In the genomic region with DNA sequence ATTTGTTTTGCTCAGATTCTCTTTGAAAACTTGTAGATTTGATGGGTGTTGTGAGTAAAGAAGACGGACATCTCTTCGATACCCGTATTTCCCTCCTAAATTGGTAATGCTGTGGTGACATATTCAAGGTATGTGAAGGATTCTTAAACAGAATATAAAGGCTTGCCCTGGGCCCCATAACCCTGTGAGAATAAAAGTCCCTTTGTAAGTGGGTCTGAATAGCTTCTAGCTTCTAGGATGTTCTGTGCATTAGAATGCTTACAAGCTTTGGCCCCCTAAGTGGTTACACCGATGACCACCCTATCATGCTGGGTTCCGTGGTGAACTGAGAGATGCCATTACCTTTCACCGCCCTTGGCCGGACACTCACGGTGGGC, we compare ENCODE assay signal across 8 cellular contexts. TPM values are rescaled to one million over a fixed set of nuclear protein-coding genes. Genes with fewer than 3 reads are reported as not detected.
DNase-seq lines count a peak whose midpoint lies in the region; ATAC-seq and TF ChIP-seq lines count a peak whose summit lies in the region.

No MANE protein-coding gene starts in this region.

- peaks cover 11% of the 10 kb centered on the region for H3K4me1 ChIP-seq in PC-3 (ENCODE audit: insufficient read depth, low read length)

- H2AFZ ChIP-seq in PC-3 (ENCODE audit: low read length): peak overlapping the region; percentile 95

- CTCF ChIA-PET in PC-3 (lab: Charles Lee): interaction anchor here (0.7 kb wide), 1 partner anchor 95 kb away, joined by 5 read pairs; no protein-coding TSS in a partner anchor

- POLR2A ChIA-PET in PC-3 (lab: Charles Lee; ENCODE audit: unreplicated experiment): interaction anchor here (0.6 to 0.9 kb wide), 2 partner anchors 16 to 198 kb away, joined by 7 to 11 read pairs; no protein-coding TSS in a partner anchor

- no peaks in the 10 kb centered on the region for H3K27me3 ChIP-seq in PC-3 (ENCODE audit: low read length)

- intact Hi-C loops in PC-3 (cut with micrococcal nuclease): loop anchor here (5.0 to 10.0 kb wide), 2 partner anchors 64 to 197 kb away; a partner anchor contains a TSS

- peak overlapping the region; percentile 67 for H3K9ac ChIP-seq in PC-3 (ENCODE audit: low read length)

- H3K4me2 ChIP-seq in PC-3 (ENCODE audit: low read length): peak overlapping the region; percentile 94

- peak; percentile 4; the same call in 1 of the 2 replicates for ATAC-seq in PC-3
- no peak for ATAC-seq in GM19351 (IDR thresholded peaks at IDR 0.05; ENCODE audit: unreplicated experiment)
- no peak for ATAC-seq in GM21529 (IDR thresholded peaks at IDR 0.05; ENCODE audit: unreplicated experiment)

- H3K4me3 ChIP-seq in GM12875 (ENCODE audit: low read depth, low read length) (peak overlapping the region; percentile 80), PC-3 (ENCODE audit: low read length) (peak overlapping the region; percentile 87), epithelial cell of proximal tubule (ENCODE audit: low read depth, low read length) (peak overlapping the region; percentile 69)

- no peaks in the 10 kb centered on the region for H3F3A ChIP-seq in PC-3 (ENCODE audit: low read length, unreplicated experiment)

- H3K9me2 ChIP-seq in PC-3 (replicated peaks; ENCODE audit: low read length): no peaks in the 10 kb centered on the region

- DNase-seq in PC-3 (no peak), epithelial cell of proximal tubule (ENCODE audit: low read depth) (no peak), pons (ENCODE audit: low spot score) (peak; percentile 55), NCI-H226 (no peak), GM19238 (ENCODE audit: insufficient read length, low spot score) (no peak)

- 0 out of 2 replicates have a peak, but pooled peaks cover 6% of the 10 kb centered on the region for H4K20me1 ChIP-seq in PC-3 (ENCODE audit: low read length)

- H3K9me3 ChIP-seq in PC-3 (ENCODE audit: low read length): no peaks in the 10 kb centered on the region

- peaks cover 6% of the 10 kb centered on the region; the same call in 1 of the 2 replicates for H3K36me3 ChIP-seq in PC-3 (ENCODE audit: low read depth, low read length)

- TSS peak; percentile 96 for BruUV-seq in PC-3 (replicated peaks; lab: Mats Ljungman, UMichigan)

- no peak overlapping the region for H3K27ac ChIP-seq in PC-3 (ENCODE audit: low read length)

- peaks cover 42% of the 10 kb centered on the region for H3K79me2 ChIP-seq in PC-3 (ENCODE audit: low read length)

- TF ChIP-seq CTCF in GM12875 (IDR thresholded peaks at IDR 0.05; ENCODE audit: borderline replicate concordance, insufficient read depth, low read depth, low read length) (no peak), PC-3 (conservative IDR thresholded peaks at IDR 0.05; ENCODE audit: low read depth, low read length) (no peak), epithelial cell of proximal tubule (conservative IDR thresholded peaks at IDR 0.05; ENCODE audit: low read depth, low read length) (no peak)

RNA-seq across cellular contexts. Expression of a gene that starts 0.6 kb away (rescaled TPM):
- total RNA-seq in PC-3 (2014; rRNA removed) (11.4 and 12.6 TPM in 2 replicates), epithelial cell of proximal tubule (7.7 and 8.3 TPM in 2 replicates)
